8 cellular contexts compared by ENCODE assay signal in the genomic region with DNA sequence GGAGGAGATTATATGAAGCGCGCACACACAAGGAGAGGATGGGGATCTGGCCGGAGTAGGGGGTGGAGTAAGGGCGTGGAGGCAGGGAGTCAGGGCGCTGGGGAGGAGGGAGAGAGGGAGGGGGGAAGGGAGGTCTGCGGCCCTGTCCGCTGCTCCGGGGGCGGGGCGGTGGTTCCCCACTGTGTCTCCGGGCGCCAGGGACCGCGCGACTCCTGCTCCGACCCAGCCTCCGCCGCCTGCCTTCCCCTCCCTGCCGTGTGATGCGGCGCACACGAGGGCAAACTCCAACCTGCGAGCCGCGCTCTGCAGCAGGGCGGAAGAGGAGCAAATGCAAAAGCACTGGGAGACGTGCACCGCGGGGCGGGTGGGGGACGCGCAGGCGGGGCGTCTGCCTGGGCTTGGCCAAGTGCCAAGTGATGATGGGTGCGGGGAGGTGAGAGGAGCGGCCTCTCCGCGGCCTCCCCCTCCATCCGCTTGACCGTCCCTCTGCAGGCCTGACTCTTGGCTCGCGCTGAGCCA. TPM values are rescaled to one million over a fixed set of nuclear protein-coding genes. Genes with fewer than 3 reads are reported as not detected.
DNase-seq lines count a peak whose midpoint lies in the region; ATAC-seq and TF ChIP-seq lines count a peak whose summit lies in the region.

A gene with protein sequence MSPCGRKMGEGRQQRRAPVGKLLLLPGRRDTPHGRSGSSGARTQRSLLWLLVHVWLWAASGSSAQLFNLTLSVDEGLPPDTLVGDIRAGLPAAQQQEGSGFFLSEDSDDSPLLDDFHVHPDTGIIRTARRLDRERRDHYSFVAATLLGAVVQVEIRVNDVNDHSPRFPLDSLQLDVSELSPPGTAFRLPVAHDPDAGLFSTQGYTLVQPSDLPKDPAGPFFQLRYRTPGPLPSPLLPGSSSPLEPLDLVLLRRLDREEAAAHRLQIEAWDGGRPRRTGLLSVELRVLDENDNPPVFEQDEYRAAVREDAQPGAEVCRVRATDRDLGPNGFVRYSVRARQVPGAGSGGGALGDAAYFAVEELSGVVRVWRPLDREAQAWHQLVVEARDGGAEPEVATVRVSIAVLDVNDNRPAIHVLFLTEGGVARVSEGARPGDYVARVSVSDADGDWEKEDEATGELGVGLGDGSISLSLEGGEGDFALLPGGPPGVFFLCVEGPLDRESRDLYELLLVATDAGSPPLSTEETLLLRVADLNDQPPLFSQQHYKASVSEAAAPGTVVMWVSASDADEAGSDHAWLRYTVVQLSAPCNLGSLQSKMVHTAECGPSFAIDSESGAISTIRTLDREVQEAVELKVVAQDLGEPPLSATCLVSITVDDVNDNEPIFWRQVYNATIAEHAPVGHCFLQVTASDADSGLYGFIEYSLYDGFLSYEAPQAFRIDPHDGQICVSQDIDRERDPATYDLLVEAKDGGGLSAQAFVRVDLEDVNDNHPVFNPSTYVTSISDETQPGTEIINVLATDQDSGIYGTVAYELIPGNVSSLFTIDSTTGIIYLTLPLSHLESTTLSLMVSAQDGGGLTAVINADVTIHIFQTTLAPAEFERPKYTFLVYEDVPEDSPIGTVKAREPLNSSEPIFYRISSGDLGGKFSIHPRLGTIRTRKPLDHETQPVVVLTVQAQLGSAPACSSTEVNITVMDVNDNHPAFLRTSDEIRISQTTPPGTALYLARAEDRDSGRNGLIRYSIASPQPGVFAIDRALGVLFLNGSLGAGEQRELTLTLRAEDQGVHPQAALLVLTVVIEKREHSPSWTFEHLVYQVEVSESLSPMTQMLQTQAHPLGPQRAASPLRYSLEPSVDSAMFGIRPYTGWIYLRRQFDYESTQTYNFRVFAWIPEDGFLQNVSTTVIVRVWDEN (N-terminal part only) (minus strand): TSS at position 69 of the 519 bp plus-strand sequence. CDS start 444 bp downstream, outside the sequence.

- ATAC-seq in HG03280 (IDR thresholded peaks at IDR 0.05; ENCODE audit: unreplicated experiment), result peak; percentile 50

- H4K20me1 ChIP-seq in fibroblast of lung (ENCODE audit: control insufficient read depth, extremely low read depth, insufficient read depth, low read length), result no peaks in the 10 kb centered on the region
- H4K20me1 ChIP-seq in OCI-LY7 (ENCODE audit: insufficient read depth, low read length), result no peaks in the 10 kb centered on the region

- DNase-seq in D341Med (ENCODE audit: low spot score) (peak; percentile 58), T1000 (lab: John Stamatoyannopoulos, UW) (peak; percentile 34), fibroblast of lung (ENCODE audit: low read depth in 2 of 2) (no peak), osteocyte (ENCODE audit: extremely low spot score, unreplicated experiment) (no peak), NAMALWA (ENCODE audit: low spot score) (no peak), OCI-LY7 (ENCODE audit: low spot score) (no peak)

- H2AFZ ChIP-seq in fibroblast of lung (ENCODE audit: low read length) (peak within 1 kb of the TSS; percentile 9), OCI-LY7 (ENCODE audit: low read length) (no peak within 1 kb of the TSS)

- peaks cover 8% of the 10 kb centered on the region for H3K27me3 ChIP-seq in fibroblast of lung (ENCODE audit: control insufficient read depth, insufficient read depth, low read length)

- no peaks in the 10 kb centered on the region for H3K9me3 Mint-ChIP-seq in osteocyte (ENCODE audit: unreplicated experiment)

- peak within 1 kb of the TSS; percentile 71 for H3K4me3 Mint-ChIP-seq in osteocyte (ENCODE audit: unreplicated experiment)

- no peaks in the 10 kb centered on the region for H3K36me3 Mint-ChIP-seq in osteocyte (ENCODE audit: unreplicated experiment)

- POLR2A ChIA-PET in OCI-LY7 (lab: Charles Lee), result interaction anchor here (1.4 kb wide), 1 partner anchor 10 kb away, joined by 4 read pairs; no protein-coding TSS in a partner anchor

- peak within 1 kb of the TSS in 2 of 4 experiments; percentile 30 to 36 for H3K4me3 ChIP-seq in fibroblast of lung (replicated peaks in 1 of 4; ENCODE audit: control extremely low read depth in 1 of 4, insufficient read depth in 1 of 4, low read depth in 3 of 4, low read length in 4 of 4)
- no peak within 1 kb of the TSS for H3K4me3 ChIP-seq in OCI-LY7 (ENCODE audit: low read depth, low read length, poor library complexity, severe bottlenecking)

- intact Hi-C loops in OCI-LY7 (cut with micrococcal nuclease; ENCODE audit: unreplicated experiment), result no loop called here

- BruUV-seq in OCI-LY7 (replicated peaks; lab: Mats Ljungman, UMichigan), result no TSS peak

- CTCF ChIA-PET in OCI-LY7 (lab: Charles Lee; ENCODE audit: unreplicated experiment), result no interaction called here

- no peaks in the 10 kb centered on the region for H3K9me2 ChIP-seq in OCI-LY7 (ENCODE audit: insufficient read depth, low read length)

- H3K9ac ChIP-seq in fibroblast of lung (ENCODE audit: insufficient read depth, low read length), result no peak within 1 kb of the TSS

- H3K4me2 ChIP-seq in fibroblast of lung (ENCODE audit: extremely low read depth, insufficient read depth, low read length) (peak within 1 kb of the TSS; percentile 62), OCI-LY7 (ENCODE audit: low read length) (no peak within 1 kb of the TSS)

- H3K36me3 ChIP-seq in fibroblast of lung (ENCODE audit: control insufficient read depth, insufficient read depth, low read length) (no peaks in the 10 kb centered on the region), OCI-LY7 (ENCODE audit: insufficient read depth, low read length) (no peaks in the 10 kb centered on the region)

- no peak for TF ChIP-seq CTCF in fibroblast of lung (conservative IDR thresholded peaks at IDR 0.05 in 1 of 2, IDR thresholded peaks at IDR 0.05 in 1 of 2; ENCODE audit: low read depth in 1 of 2, low read length in 2 of 2)
- TF ChIP-seq CTCF in osteocyte (IDR thresholded peaks at IDR 0.05), result no peak
- TF ChIP-seq CTCF in OCI-LY7 (conservative IDR thresholded peaks at IDR 0.05; ENCODE audit: low read length), result no peak

- peaks cover 14% of the 10 kb centered on the region for H3K4me1 Mint-ChIP-seq in osteocyte (ENCODE audit: unreplicated experiment)

- H3K4me1 ChIP-seq in fibroblast of lung (ENCODE audit: control insufficient read depth, extremely low read depth, insufficient read depth, low read length), result no peaks in the 10 kb centered on the region
- no peaks in the 10 kb centered on the region for H3K4me1 ChIP-seq in OCI-LY7 (ENCODE audit: insufficient read depth, low read length, poor library complexity, severe bottlenecking)

- no peak within 1 kb of the TSS for H3K27ac ChIP-seq in fibroblast of lung (ENCODE audit: insufficient read depth, low read length)
- H3K27ac ChIP-seq in OCI-LY7 (ENCODE audit: low read depth, low read length, poor library complexity, severe bottlenecking), result no peak within 1 kb of the TSS

- no peak within 1 kb of the TSS for H3K27ac Mint-ChIP-seq in osteocyte (ENCODE audit: unreplicated experiment)

- H3K79me2 ChIP-seq in fibroblast of lung (ENCODE audit: control insufficient read depth, insufficient read depth, low read length) (no peaks in the 10 kb centered on the region), OCI-LY7 (ENCODE audit: insufficient read depth, low read depth, low read length) (no peaks in the 10 kb centered on the region)

- H3K9me3 ChIP-seq in fibroblast of lung (ENCODE audit: control insufficient read depth, insufficient read depth, low read depth, low read length), result no peaks in the 10 kb centered on the region
- H3K9me3 ChIP-seq in OCI-LY7 (ENCODE audit: low read length), result no peaks in the 10 kb centered on the region

- peaks cover 73% of the 10 kb centered on the region for H3K27me3 Mint-ChIP-seq in osteocyte (ENCODE audit: unreplicated experiment)

- TF ChIP-seq POLR2A in GM19099 (IDR thresholded peaks at IDR 0.05; ENCODE audit: extremely low read depth, insufficient read length, low read depth), result peak; percentile 46

RNA-seq across cellular contexts. Expression of the gene that starts here (rescaled TPM):
- total RNA-seq in fibroblast of lung (under 0.01 TPM in 1 of 2 replicates, not detected in the other), osteocyte (0.13 and 0.16 TPM in 2 replicates), OCI-LY7 (2022) (not detected in 2 replicates)
- not detected in 2 replicates for polyA plus RNA-seq in fibroblast of lung
- not detected in 2 replicates for polyA plus RNA-seq in fibroblast of lung (2012)
- polyA minus RNA-seq in fibroblast of lung (ENCODE audit: low replicate concordance), result not detected in 2 replicates
- not detected in 2 replicates for total RNA-seq in OCI-LY7 (2014; rRNA removed; shearing (Covaris generic))

Comparison
In these comparisons a context has a peak if more than half of its experiments do, and no peak if none do; other contexts are left out.
1. DNase-seq: peak in D341Med (single experiment) and T1000 (single experiment); none in fibroblast of lung (0 of 2), osteocyte (single experiment), NAMALWA (single experiment) and OCI-LY7 (single experiment).